Comparison of ENCODE assay signal across 1 cellular context in the genomic region with DNA sequence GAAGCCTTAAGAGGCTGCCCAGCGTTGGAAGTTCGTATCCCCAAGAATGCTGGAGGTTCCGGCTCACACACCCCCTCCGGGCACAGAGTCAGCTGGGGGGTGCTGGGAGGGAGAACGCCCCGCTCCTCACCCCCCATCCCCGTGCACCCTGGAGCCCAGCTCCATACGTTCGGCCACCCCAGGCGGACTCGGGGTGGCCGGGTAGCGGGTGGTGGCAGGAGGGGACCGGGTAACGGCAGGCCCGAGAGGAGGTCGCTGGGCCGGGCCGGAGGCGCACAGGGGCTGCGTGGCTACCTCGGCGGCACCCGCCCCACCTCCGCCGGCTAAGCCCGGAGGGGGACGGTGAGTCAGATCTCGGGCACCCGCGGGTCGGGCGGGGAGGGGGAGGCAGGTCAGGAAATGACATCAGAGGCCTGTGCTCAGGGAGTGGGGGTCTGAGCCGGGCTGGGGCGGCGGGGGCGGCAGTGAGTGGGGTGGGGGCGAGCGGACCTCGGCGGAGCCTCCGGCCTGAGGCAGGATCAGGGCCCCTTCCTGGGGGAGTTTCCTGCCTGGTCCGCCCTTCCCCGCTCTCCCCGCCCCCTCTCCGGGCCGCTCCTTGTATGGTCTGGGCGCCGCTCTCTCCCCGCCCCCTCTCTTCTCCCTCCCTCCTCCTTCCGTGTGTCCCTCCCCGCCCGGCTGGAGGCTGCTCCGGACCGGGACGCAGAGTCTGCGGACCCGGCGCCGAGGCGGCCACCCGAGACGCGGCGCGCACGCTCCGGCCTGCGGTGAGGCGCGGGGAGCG.
TF ChIP-seq lines count a peak whose summit lies in the region.

A gene with protein sequence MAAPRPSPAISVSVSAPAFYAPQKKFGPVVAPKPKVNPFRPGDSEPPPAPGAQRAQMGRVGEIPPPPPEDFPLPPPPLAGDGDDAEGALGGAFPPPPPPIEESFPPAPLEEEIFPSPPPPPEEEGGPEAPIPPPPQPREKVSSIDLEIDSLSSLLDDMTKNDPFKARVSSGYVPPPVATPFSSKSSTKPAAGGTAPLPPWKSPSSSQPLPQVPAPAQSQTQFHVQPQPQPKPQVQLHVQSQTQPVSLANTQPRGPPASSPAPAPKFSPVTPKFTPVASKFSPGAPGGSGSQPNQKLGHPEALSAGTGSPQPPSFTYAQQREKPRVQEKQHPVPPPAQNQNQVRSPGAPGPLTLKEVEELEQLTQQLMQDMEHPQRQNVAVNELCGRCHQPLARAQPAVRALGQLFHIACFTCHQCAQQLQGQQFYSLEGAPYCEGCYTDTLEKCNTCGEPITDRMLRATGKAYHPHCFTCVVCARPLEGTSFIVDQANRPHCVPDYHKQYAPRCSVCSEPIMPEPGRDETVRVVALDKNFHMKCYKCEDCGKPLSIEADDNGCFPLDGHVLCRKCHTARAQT (plus strand): TSS at position 700 of the 781 bp plus-strand sequence. CDS start 227 bp downstream, outside the sequence.

TF ChIP-seq in WTC11, 78 proteins besides CTCF, POLR2A, EP300 and RAD21 (continued from another document and continues in another):
- TF ChIP-seq, protein P1, sequence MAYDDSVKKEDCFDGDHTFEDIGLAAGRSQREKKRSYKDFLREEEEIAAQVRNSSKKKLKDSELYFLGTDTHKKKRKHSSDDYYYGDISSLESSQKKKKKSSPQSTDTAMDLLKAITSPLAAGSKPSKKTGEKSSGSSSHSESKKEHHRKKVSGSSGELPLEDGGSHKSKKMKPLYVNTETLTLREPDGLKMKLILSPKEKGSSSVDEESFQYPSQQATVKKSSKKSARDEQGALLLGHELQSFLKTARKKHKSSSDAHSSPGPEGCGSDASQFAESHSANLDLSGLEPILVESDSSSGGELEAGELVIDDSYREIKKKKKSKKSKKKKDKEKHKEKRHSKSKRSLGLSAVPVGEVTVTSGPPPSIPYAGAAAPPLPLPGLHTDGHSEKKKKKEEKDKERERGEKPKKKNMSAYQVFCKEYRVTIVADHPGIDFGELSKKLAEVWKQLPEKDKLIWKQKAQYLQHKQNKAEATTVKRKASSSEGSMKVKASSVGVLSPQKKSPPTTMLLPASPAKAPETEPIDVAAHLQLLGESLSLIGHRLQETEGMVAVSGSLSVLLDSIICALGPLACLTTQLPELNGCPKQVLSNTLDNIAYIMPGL (CRISPR knock-in tag; IDR thresholded peaks at IDR 0.05) = peak; percentile 95; the same call in 1 of the 2 replicates
- TF ChIP-seq, protein P2, sequence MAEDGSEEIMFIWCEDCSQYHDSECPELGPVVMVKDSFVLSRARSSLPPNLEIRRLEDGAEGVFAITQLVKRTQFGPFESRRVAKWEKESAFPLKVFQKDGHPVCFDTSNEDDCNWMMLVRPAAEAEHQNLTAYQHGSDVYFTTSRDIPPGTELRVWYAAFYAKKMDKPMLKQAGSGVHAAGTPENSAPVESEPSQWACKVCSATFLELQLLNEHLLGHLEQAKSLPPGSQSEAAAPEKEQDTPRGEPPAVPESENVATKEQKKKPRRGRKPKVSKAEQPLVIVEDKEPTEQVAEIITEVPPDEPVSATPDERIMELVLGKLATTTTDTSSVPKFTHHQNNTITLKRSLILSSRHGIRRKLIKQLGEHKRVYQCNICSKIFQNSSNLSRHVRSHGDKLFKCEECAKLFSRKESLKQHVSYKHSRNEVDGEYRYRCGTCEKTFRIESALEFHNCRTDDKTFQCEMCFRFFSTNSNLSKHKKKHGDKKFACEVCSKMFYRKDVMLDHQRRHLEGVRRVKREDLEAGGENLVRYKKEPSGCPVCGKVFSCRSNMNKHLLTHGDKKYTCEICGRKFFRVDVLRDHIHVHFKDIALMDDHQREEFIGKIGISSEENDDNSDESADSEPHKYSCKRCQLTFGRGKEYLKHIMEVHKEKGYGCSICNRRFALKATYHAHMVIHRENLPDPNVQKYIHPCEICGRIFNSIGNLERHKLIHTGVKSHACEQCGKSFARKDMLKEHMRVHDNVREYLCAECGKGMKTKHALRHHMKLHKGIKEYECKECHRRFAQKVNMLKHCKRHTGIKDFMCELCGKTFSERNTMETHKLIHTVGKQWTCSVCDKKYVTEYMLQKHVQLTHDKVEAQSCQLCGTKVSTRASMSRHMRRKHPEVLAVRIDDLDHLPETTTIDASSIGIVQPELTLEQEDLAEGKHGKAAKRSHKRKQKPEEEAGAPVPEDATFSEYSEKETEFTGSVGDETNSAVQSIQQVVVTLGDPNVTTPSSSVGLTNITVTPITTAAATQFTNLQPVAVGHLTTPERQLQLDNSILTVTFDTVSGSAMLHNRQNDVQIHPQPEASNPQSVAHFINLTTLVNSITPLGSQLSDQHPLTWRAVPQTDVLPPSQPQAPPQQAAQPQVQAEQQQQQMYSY (CRISPR knock-in tag; IDR thresholded peaks at IDR 0.05) = no peak
- TF ChIP-seq, protein P3, sequence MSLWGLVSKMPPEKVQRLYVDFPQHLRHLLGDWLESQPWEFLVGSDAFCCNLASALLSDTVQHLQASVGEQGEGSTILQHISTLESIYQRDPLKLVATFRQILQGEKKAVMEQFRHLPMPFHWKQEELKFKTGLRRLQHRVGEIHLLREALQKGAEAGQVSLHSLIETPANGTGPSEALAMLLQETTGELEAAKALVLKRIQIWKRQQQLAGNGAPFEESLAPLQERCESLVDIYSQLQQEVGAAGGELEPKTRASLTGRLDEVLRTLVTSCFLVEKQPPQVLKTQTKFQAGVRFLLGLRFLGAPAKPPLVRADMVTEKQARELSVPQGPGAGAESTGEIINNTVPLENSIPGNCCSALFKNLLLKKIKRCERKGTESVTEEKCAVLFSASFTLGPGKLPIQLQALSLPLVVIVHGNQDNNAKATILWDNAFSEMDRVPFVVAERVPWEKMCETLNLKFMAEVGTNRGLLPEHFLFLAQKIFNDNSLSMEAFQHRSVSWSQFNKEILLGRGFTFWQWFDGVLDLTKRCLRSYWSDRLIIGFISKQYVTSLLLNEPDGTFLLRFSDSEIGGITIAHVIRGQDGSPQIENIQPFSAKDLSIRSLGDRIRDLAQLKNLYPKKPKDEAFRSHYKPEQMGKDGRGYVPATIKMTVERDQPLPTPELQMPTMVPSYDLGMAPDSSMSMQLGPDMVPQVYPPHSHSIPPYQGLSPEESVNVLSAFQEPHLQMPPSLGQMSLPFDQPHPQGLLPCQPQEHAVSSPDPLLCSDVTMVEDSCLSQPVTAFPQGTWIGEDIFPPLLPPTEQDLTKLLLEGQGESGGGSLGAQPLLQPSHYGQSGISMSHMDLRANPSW (CRISPR knock-in tag; conservative IDR thresholded peaks at IDR 0.05; ENCODE audit: low read depth) = no peak
- TF ChIP-seq, protein P4, sequence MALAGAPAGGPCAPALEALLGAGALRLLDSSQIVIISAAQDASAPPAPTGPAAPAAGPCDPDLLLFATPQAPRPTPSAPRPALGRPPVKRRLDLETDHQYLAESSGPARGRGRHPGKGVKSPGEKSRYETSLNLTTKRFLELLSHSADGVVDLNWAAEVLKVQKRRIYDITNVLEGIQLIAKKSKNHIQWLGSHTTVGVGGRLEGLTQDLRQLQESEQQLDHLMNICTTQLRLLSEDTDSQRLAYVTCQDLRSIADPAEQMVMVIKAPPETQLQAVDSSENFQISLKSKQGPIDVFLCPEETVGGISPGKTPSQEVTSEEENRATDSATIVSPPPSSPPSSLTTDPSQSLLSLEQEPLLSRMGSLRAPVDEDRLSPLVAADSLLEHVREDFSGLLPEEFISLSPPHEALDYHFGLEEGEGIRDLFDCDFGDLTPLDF (CRISPR knock-in tag; IDR thresholded peaks at IDR 0.05) = no peak
- TF ChIP-seq ZNF671 (CRISPR knock-in tag; IDR thresholded peaks at IDR 0.05) (no peak), JUN (CRISPR knock-in tag; IDR thresholded peaks at IDR 0.05) (peak; percentile 57; the same call in 1 of the 2 replicates), ZNF121 (CRISPR knock-in tag; IDR thresholded peaks at IDR 0.05) (no peak), HMGA2 (CRISPR knock-in tag; IDR thresholded peaks at IDR 0.05) (no peak), FOXK1 (CRISPR knock-in tag; IDR thresholded peaks at IDR 0.05) (no peak), SP1 (CRISPR knock-in tag; conservative IDR thresholded peaks at IDR 0.05) (peak; percentile 74), OVOL2 (CRISPR knock-in tag; IDR thresholded peaks at IDR 0.05; ENCODE audit: borderline replicate concordance) (0 out of 2 replicates have a peak, but pooled peaks have one; percentile 29), ZNF138 (CRISPR knock-in tag; conservative IDR thresholded peaks at IDR 0.05) (no peak), ELF4 (CRISPR knock-in tag; IDR thresholded peaks at IDR 0.05; ENCODE audit: low read depth) (no peak), TP53 (CRISPR knock-in tag; IDR thresholded peaks at IDR 0.05) (no peak), ZNF416 (CRISPR knock-in tag; IDR thresholded peaks at IDR 0.05) (no peak), SMAD3 (CRISPR knock-in tag; IDR thresholded peaks at IDR 0.05; ENCODE audit: borderline replicate concordance) (no peak), NFE2L1 (CRISPR knock-in tag; IDR thresholded peaks at IDR 0.05) (no peak), ATF1 (CRISPR knock-in tag; IDR thresholded peaks at IDR 0.05) (no peak), EMX1 (CRISPR knock-in tag; IDR thresholded peaks at IDR 0.05) (0 out of 2 replicates have a peak, but pooled peaks have one; percentile 48), GRHL2 (CRISPR knock-in tag; IDR thresholded peaks at IDR 0.05; ENCODE audit: insufficient replicate concordance, severe bottlenecking) (no peak), SOX15 (CRISPR knock-in tag; IDR thresholded peaks at IDR 0.05) (no peak), FOXP1 (CRISPR knock-in tag; IDR thresholded peaks at IDR 0.05; ENCODE audit: borderline replicate concordance) (no peak), ZNF423 (CRISPR knock-in tag; IDR thresholded peaks at IDR 0.05) (0 out of 2 replicates have a peak, but pooled peaks have one; percentile 8), ZNF263 (CRISPR knock-in tag; IDR thresholded peaks at IDR 0.05; ENCODE audit: low read depth) (no peak), ZNF219 (CRISPR knock-in tag; IDR thresholded peaks at IDR 0.05; ENCODE audit: borderline replicate concordance) (no peak), TEAD1 (CRISPR knock-in tag; IDR thresholded peaks at IDR 0.05) (no peak; the same call in 1 of the 2 replicates), NFATC4 (CRISPR knock-in tag; IDR thresholded peaks at IDR 0.05) (no peak)
- TF ChIP-seq, protein P5, sequence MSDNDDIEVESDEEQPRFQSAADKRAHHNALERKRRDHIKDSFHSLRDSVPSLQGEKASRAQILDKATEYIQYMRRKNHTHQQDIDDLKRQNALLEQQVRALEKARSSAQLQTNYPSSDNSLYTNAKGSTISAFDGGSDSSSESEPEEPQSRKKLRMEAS (CRISPR knock-in tag; IDR thresholded peaks at IDR 0.05) = 0 out of 2 replicates have a peak, but pooled peaks have one; percentile 18
- TF ChIP-seq, protein P6, sequence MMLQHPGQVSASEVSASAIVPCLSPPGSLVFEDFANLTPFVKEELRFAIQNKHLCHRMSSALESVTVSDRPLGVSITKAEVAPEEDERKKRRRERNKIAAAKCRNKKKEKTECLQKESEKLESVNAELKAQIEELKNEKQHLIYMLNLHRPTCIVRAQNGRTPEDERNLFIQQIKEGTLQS (CRISPR knock-in tag; conservative IDR thresholded peaks at IDR 0.05) = no peak
- TF ChIP-seq, protein P7, sequence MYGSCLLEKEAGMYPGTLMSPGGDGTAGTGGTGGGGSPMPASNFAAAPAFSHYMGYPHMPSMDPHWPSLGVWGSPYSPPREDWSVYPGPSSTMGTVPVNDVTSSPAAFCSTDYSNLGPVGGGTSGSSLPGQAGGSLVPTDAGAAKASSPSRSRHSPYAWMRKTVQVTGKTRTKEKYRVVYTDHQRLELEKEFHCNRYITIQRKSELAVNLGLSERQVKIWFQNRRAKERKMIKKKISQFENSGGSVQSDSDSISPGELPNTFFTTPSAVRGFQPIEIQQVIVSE (CRISPR knock-in tag; IDR thresholded peaks at IDR 0.05; ENCODE audit: borderline replicate concordance) = no peak
- TF ChIP-seq, protein P8, sequence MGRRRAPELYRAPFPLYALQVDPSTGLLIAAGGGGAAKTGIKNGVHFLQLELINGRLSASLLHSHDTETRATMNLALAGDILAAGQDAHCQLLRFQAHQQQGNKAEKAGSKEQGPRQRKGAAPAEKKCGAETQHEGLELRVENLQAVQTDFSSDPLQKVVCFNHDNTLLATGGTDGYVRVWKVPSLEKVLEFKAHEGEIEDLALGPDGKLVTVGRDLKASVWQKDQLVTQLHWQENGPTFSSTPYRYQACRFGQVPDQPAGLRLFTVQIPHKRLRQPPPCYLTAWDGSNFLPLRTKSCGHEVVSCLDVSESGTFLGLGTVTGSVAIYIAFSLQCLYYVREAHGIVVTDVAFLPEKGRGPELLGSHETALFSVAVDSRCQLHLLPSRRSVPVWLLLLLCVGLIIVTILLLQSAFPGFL (CRISPR knock-in tag; IDR thresholded peaks at IDR 0.05; ENCODE audit: borderline replicate concordance) = no peak
- TF ChIP-seq, protein P9, sequence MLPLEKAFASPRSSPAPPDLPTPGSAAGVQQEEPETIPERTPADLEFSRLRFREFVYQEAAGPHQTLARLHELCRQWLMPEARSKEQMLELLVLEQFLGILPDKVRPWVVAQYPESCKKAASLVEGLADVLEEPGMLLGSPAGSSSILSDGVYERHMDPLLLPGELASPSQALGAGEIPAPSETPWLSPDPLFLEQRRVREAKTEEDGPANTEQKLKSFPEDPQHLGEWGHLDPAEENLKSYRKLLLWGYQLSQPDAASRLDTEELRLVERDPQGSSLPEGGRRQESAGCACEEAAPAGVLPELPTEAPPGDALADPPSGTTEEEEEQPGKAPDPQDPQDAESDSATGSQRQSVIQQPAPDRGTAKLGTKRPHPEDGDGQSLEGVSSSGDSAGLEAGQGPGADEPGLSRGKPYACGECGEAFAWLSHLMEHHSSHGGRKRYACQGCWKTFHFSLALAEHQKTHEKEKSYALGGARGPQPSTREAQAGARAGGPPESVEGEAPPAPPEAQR (CRISPR knock-in tag; IDR thresholded peaks at IDR 0.05) = no peak
- TF ChIP-seq, protein P10, sequence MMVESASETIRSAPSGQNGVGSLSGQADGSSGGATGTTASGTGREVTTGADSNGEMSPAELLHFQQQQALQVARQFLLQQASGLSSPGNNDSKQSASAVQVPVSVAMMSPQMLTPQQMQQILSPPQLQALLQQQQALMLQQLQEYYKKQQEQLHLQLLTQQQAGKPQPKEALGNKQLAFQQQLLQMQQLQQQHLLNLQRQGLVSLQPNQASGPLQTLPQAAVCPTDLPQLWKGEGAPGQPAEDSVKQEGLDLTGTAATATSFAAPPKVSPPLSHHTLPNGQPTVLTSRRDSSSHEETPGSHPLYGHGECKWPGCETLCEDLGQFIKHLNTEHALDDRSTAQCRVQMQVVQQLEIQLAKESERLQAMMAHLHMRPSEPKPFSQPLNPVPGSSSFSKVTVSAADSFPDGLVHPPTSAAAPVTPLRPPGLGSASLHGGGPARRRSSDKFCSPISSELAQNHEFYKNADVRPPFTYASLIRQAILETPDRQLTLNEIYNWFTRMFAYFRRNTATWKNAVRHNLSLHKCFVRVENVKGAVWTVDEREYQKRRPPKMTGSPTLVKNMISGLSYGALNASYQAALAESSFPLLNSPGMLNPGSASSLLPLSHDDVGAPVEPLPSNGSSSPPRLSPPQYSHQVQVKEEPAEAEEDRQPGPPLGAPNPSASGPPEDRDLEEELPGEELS (CRISPR knock-in tag; IDR thresholded peaks at IDR 0.05) = peak; percentile 80; the same call in 1 of the 2 replicates
- TF ChIP-seq, protein P11, sequence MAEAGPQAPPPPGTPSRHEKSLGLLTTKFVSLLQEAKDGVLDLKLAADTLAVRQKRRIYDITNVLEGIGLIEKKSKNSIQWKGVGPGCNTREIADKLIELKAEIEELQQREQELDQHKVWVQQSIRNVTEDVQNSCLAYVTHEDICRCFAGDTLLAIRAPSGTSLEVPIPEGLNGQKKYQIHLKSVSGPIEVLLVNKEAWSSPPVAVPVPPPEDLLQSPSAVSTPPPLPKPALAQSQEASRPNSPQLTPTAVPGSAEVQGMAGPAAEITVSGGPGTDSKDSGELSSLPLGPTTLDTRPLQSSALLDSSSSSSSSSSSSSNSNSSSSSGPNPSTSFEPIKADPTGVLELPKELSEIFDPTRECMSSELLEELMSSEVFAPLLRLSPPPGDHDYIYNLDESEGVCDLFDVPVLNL (CRISPR knock-in tag; IDR thresholded peaks at IDR 0.05; ENCODE audit: borderline replicate concordance, low read depth) = no peak
